Comparison of ENCODE assay signal across 8 cellular contexts in genomic region chr13:46667687-46668281, GRCh38.
DNase-seq lines count a peak whose midpoint lies in the region; ATAC-seq and TF ChIP-seq lines count a peak whose summit lies in the region.

No MANE protein-coding gene starts in this region.

- no peak for TF ChIP-seq EP300 in upper lobe of left lung (IDR thresholded peaks at IDR 0.05)

- H3K4me3 ChIP-seq in AG09309 (ENCODE audit: control insufficient read depth, low read depth, low read length) (peak overlapping the region; percentile 25), epithelial cell of proximal tubule (ENCODE audit: low read depth, low read length) (peak overlapping the region; percentile 21), upper lobe of left lung (peak overlapping the region in 2 of 4 donors; percentile 5 to 15)

- peaks cover 22 to 48% (median 42%) of the 10 kb centered on the region in 4 donors for H3K4me1 ChIP-seq in upper lobe of left lung

- no peak for TF ChIP-seq POLR2A in upper lobe of left lung (IDR thresholded peaks at IDR 0.05)

- ATAC-seq in GM19438 (IDR thresholded peaks at IDR 0.05; ENCODE audit: low read depth, unreplicated experiment) (peak; percentile 45), upper lobe of left lung (ENCODE audit: low FRiP score in 2 of 2) (no peak), esophagus mucosa (no peak)

- H3K9me3 ChIP-seq in KOPT-K1 (ENCODE audit: insufficient read depth, low read length, poor library complexity, severe bottlenecking) (no peaks in the 10 kb centered on the region), upper lobe of left lung (no peaks in the 10 kb centered on the region)

- TF ChIP-seq CTCF in AG09309 (IDR thresholded peaks at IDR 0.05; ENCODE audit: control insufficient read depth, insufficient read depth, low read depth, low read length, missing control alignments) (no peak), epithelial cell of proximal tubule (conservative IDR thresholded peaks at IDR 0.05; ENCODE audit: low read depth, low read length) (no peak), upper lobe of left lung (IDR thresholded peaks at IDR 0.05) (no peak)

- 65 to 66% methylated on average over 4 of the region's 4 CpGs for WGBS in upper lobe of left lung, 2 donors

- H3K36me3 ChIP-seq in KOPT-K1 (ENCODE audit: insufficient read depth, low read length) (peaks cover 20% of the 10 kb centered on the region), upper lobe of left lung (peaks cover 0 to 11% (median 5%) of the 10 kb centered on the region in 4 donors)

- H3K27me3 ChIP-seq in upper lobe of left lung: no peaks in the 10 kb centered on the region

- H3K27ac ChIP-seq in KOPT-K1 (ENCODE audit: low read depth, low read length, poor library complexity, severe bottlenecking) (peak overlapping the region; percentile 71), upper lobe of left lung (peak overlapping the region in 3 of 4 donors; percentile 24 to 58 (median 45))

- DNase-seq in AG09309 (ENCODE audit: low read depth): no peak
- DNase-seq in epithelial cell of proximal tubule (ENCODE audit: low read depth): no peak
- no peak for DNase-seq in upper lobe of left lung
- no peak for DNase-seq in SIG-M5 (lab: John Stamatoyannopoulos, UW)
- no peak for DNase-seq in T1000 (lab: John Stamatoyannopoulos, UW)
